ENCODE assay signal across 11 cellular contexts in the genomic region with DNA sequence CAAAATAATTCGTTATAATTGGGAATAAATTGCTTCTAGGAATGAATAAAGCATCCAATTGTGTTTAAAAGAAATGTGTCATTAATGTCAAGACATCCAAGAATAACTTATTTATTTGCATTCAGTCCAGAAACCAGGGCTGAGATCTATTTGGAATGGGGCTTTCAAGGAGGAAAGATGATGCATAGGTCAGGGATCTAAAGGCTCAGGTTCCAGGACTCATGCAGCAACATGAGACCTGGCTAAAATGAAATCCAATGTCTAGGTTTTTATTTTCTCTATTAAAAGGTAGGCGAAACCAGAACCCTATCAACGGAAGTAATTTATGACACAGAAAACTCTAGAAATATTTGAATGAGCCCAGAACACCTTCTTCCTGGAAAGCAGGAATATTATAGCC.
"Had no signal": no experiment of that assay in that cellular context is flagged by ENCODE, and none has a peak within 500 bp of the region (broad histone marks: within the 10 kb centered on the region; RNA-seq: fewer than 3 reads in every experiment).

No MANE protein-coding gene starts in this region.

- H3K4me3 Mint-ChIP-seq: GM23338, H9, HFFc6 had no signal

- H3K4me3 ChIP-seq: GM23248, GM23338, HAP-1 had no signal

- FAIRE-seq: H1, H54 had no signal

- H3K9me3 ChIP-seq: HAP-1 had no signal

- H3K36me3 ChIP-seq: HAP-1 had no signal

- H3K9me3 Mint-ChIP-seq: GM23338, H9 had no signal

- DNase-seq: GM23248, GOT3, H7, H9, HCEC 1CT, HFFc6 had no signal

- ATAC-seq: GM23338, HCT116 had no signal

- H3K27ac Mint-ChIP-seq: GM23338, HFFc6 had no signal

- H3K27ac ChIP-seq: GM23248 had no signal

- H3K4me1 ChIP-seq: HAP-1 had no signal
